16 cellular contexts compared by ENCODE assay signal in the genomic region with DNA sequence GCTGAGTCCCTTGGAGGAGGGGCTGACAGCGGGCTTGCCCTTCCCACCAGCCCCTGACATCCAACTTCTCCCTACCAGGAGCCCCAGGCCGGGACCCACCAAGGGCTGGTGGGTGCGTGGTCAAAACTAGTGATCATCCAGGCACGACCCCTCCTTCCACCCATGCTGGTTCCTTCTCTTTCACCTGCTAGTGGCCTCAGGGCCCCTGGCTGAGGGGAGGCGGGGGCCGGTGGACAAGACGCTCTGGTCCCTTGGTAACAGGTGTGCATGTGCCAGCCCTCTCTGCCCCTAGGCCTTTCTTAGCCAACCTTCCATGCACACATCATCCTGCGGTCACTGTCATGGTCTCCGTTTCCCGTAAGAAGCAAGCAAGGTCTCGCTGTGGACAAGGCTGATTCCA. TPM values are rescaled to one million over a fixed set of nuclear protein-coding genes. Genes with fewer than 3 reads are reported as not detected.
A peak's percentile ranks its signal among the peaks of the same experiment; 100 is the strongest.
DNase-seq lines count a peak whose midpoint lies in the region; ATAC-seq, FAIRE-seq and TF ChIP-seq lines count a peak whose summit lies in the region.
"Had no signal": no experiment of that assay in that cellular context is flagged by ENCODE, and none has a peak within 500 bp of the region (broad histone marks: within the 10 kb centered on the region; RNA-seq: fewer than 3 reads in every experiment).

No MANE protein-coding gene starts in this region.

- POLR2A ChIA-PET in HepG2 (lab: Yijun Ruan, JAX), result interaction anchor here (1.2 to 1.9 kb wide), 2 partner anchors 9 to 12 kb away, joined by 3 to 26 read pairs; a partner anchor contains a TSS
- POLR2A ChIA-PET in A673 (lab: Charles Lee; ENCODE audit: low non-redundant PET), result no interaction called here

- H3K9me3 ChIP-seq in adrenal gland (replicated peaks in 1 of 3) (no peaks in the 10 kb centered on the region), HepG2 (ENCODE audit: low read length) (no peaks in the 10 kb centered on the region), A673 (ENCODE audit: low read depth, low read length, poor library complexity, severe bottlenecking) (no peaks in the 10 kb centered on the region)
- H3K9me3 ChIP-seq: BE2C had no signal

- H3K4me2 ChIP-seq in HepG2 (ENCODE audit: low read depth, low read length), result peak overlapping the region; percentile 84

- 62 to 82% (median 80%) methylated on average over 7 to 11 of the region's 11 CpGs for WGBS in adrenal gland, 4 donors
- 97% methylated on average over 10 of the region's 11 CpGs for WGBS in HepG2 (ENCODE audit: low lambda C conversion rate)

- BruUV-seq in HepG2 (replicated peaks; lab: Mats Ljungman, UMichigan) (no TSS peak), A673 (replicated peaks; lab: Mats Ljungman, UMichigan) (no TSS peak)

- no peak overlapping the region for H3K4me3 ChIP-seq in adrenal gland
- H3K4me3 ChIP-seq in HepG2 (replicated peaks in 1 of 3; ENCODE audit: insufficient read depth in 1 of 3, low read depth in 2 of 3, low read length in 3 of 3), result no peak overlapping the region
- H3K4me3 ChIP-seq in A673 (ENCODE audit: low read depth, low read length, poor library complexity, severe bottlenecking), result no peak overlapping the region

- no peak overlapping the region for H3K27ac Mint-ChIP-seq in endothelial cell (ENCODE audit: unreplicated experiment)
- H3K27ac Mint-ChIP-seq in activated T-cell treated with anti-CD3 and anti-CD28 coated beads, Interleukin-2, amount 50 U/mL, for 72 hours, result no peak overlapping the region
- H3K27ac Mint-ChIP-seq: CD4-positive, alpha-beta T cell had no signal

- H3K79me2 ChIP-seq in HepG2 (ENCODE audit: insufficient read depth, low read length), result no peaks in the 10 kb centered on the region

- H3K4me1 ChIP-seq in adrenal gland (replicated peaks in 1 of 2), result peaks cover 3 to 24% of the 10 kb centered on the region in 2 donors
- peaks cover 49% of the 10 kb centered on the region for H3K4me1 ChIP-seq in HepG2 (ENCODE audit: insufficient read depth, low read length)
- no peaks in the 10 kb centered on the region for H3K4me1 ChIP-seq in A673 (ENCODE audit: insufficient read depth, low read length, poor library complexity, severe bottlenecking)

- no peaks in the 10 kb centered on the region for H4K20me1 ChIP-seq in HepG2 (ENCODE audit: insufficient read depth, low read length)

- H3K27me3 Mint-ChIP-seq in endothelial cell (ENCODE audit: unreplicated experiment), result peaks cover 15% of the 10 kb centered on the region
- no peaks in the 10 kb centered on the region for H3K27me3 Mint-ChIP-seq in activated T-cell treated with anti-CD3 and anti-CD28 coated beads, Interleukin-2, amount 50 U/mL, for 72 hours (ENCODE audit: low read depth)
- H3K27me3 Mint-ChIP-seq: CD4-positive, alpha-beta T cell had no signal

- peaks cover 17% of the 10 kb centered on the region for H3K36me3 Mint-ChIP-seq in endothelial cell (ENCODE audit: low read depth, unreplicated experiment)
- peaks cover 2 to 4% of the 10 kb centered on the region in 2 donors for H3K36me3 Mint-ChIP-seq in activated T-cell treated with anti-CD3 and anti-CD28 coated beads, Interleukin-2, amount 50 U/mL, for 72 hours (ENCODE audit: insufficient read depth in 2 of 2)

- in situ Hi-C loops in HepG2 (cut with HindIII; ENCODE audit: extremely low pct_ligation_motif_present, low pct_unique_long_range_greater_than_20kb), result no loop called here

- no peak for TF ChIP-seq RAD21 in HepG2 (CRISPR knock-in tag; IDR thresholded peaks at IDR 0.05)

- no peak for ATAC-seq in HepG2
- no peak for ATAC-seq in activated T-cell treated with anti-CD3 and anti-CD28 coated beads, Interleukin-2, amount 50 U/mL, for 72 hours (replicated peaks in 1 of 2)

- H3K27me3 ChIP-seq in adrenal gland (no peaks in the 10 kb centered on the region), HepG2 (ENCODE audit: control insufficient read depth in 1 of 2, insufficient read depth in 2 of 2, low read length in 2 of 2) (peaks cover 0 to 16% of the 10 kb centered on the region in 2 experiments; a peak in 2 of 5 replicates), A673 (replicated peaks; ENCODE audit: insufficient read depth, low read depth, low read length, poor library complexity) (no peaks in the 10 kb centered on the region)
- H3K27me3 ChIP-seq: BE2C had no signal

- peaks cover 0 to 25% of the 10 kb centered on the region in 2 donors for H3K36me3 ChIP-seq in adrenal gland (replicated peaks in 1 of 2)
- H3K36me3 ChIP-seq in HepG2 (replicated peaks in 1 of 2; ENCODE audit: control insufficient read depth in 1 of 2, insufficient read depth in 2 of 2, low read length in 2 of 2), result no peaks in the 10 kb centered on the region
- H3K36me3 ChIP-seq in A673 (ENCODE audit: insufficient read depth, low read length, poor library complexity, severe bottlenecking), result peaks cover 5% of the 10 kb centered on the region

- intact Hi-C loops in adrenal gland (cut with DNase I) (no loop called here), HepG2 (cut with micrococcal nuclease; ENCODE audit: unreplicated experiment) (no loop called here), posterior vena cava (cut with DNase I) (loop anchor here in 1 of 2 donors (5.0 kb wide), 1 partner anchor 331 kb away; no protein-coding TSS in a partner anchor), A673 (cut with micrococcal nuclease; ENCODE audit: unreplicated experiment) (no loop called here)

- CTCF ChIA-PET in HepG2 (lab: Yijun Ruan, JAX; ENCODE audit: low intra/inter-chr PET ratio, low total read pairs) (no interaction called here), A673 (lab: Charles Lee) (no interaction called here)

- TF ChIP-seq EP300 in HepG2 (IDR thresholded peaks at IDR 0.05; ENCODE audit: low read depth in 2 of 2, low read length in 2 of 2) (no peak), HepG2 (CRISPR knock-in tag; IDR thresholded peaks at IDR 0.05; ENCODE audit: borderline replicate concordance) (no peak)

- DNase-seq in adrenal gland (no peak), endothelial cell (ENCODE audit: low spot score) (no peak), HepG2 (ENCODE audit: low spot score) (no peak), posterior vena cava (ENCODE audit: low spot score) (peak; percentile 74), A673 (ENCODE audit: low spot score) (no peak), NCI-H1105 treated with DMSO at 0.1 percent for 48 hours (lab: John Stamatoyannopoulos, UW) (no peak)
- no peak for DNase-seq in activated T-cell treated with anti-CD3 and anti-CD28 coated beads, Interleukin-2, amount 50 U/mL, for 72 hours
- DNase-seq: Calu3; CD4-positive, alpha-beta T cell; KG1; NCI-H1436 treated with DMSO at 0.1 percent for 48 hours; NCI-H2029 treated with DMSO at 0.1 percent for 48 hours; NCI-H2171 treated with DMSO at 0.1 percent for 48 hours; NCI-H748 treated with DMSO at 0.1 percent for 48 hours had no signal

- TF ChIP-seq POLR2A in adrenal gland (IDR thresholded peaks at IDR 0.05), result no peak
- TF ChIP-seq POLR2A in HepG2 (IDR thresholded peaks at IDR 0.05; ENCODE audit: insufficient read depth in 1 of 2, low read depth in 2 of 2, low read length in 2 of 2), result no peak

- no peaks in the 10 kb centered on the region for H3K9me3 Mint-ChIP-seq in endothelial cell (ENCODE audit: unreplicated experiment)
- H3K9me3 Mint-ChIP-seq in activated T-cell treated with anti-CD3 and anti-CD28 coated beads, Interleukin-2, amount 50 U/mL, for 72 hours, result no peaks in the 10 kb centered on the region
- H3K9me3 Mint-ChIP-seq: CD4-positive, alpha-beta T cell had no signal

- H3K4me3 Mint-ChIP-seq in endothelial cell (ENCODE audit: unreplicated experiment), result peak overlapping the region; percentile 82
- no peak overlapping the region for H3K4me3 Mint-ChIP-seq in activated T-cell treated with anti-CD3 and anti-CD28 coated beads, Interleukin-2, amount 50 U/mL, for 72 hours

- no peaks in the 10 kb centered on the region for H3K4me1 Mint-ChIP-seq in endothelial cell (ENCODE audit: unreplicated experiment)
- H3K4me1 Mint-ChIP-seq in activated T-cell treated with anti-CD3 and anti-CD28 coated beads, Interleukin-2, amount 50 U/mL, for 72 hours (ENCODE audit: low read depth), result no peaks in the 10 kb centered on the region

- no peak overlapping the region for H2AFZ ChIP-seq in HepG2 (ENCODE audit: low read length)

- H3K9ac ChIP-seq in HepG2 (ENCODE audit: insufficient read depth, low read depth, low read length), result 0 out of 2 replicates have a peak overlapping the region, but pooled peaks have one; percentile 42

- TF ChIP-seq CTCF in adrenal gland (IDR thresholded peaks at IDR 0.05), result no peak
- no peak for TF ChIP-seq CTCF in endothelial cell (IDR thresholded peaks at IDR 0.05; ENCODE audit: unreplicated experiment)
- TF ChIP-seq CTCF in HepG2 (CRISPR knock-in tag; IDR thresholded peaks at IDR 0.05), result no peak
- TF ChIP-seq CTCF in A673 (conservative IDR thresholded peaks at IDR 0.05; ENCODE audit: low read depth, low read length), result no peak

- H3K27ac ChIP-seq in adrenal gland (peak overlapping the region in 3 of 5 donors; percentile 3 to 93 (median 90)), HepG2 (ENCODE audit: extremely low read length, insufficient read depth, low read length) (peak overlapping the region; percentile 40), A673 (ENCODE audit: low read depth, low read length, poor library complexity, severe bottlenecking) (no peak overlapping the region)

- FAIRE-seq in HepG2 (lab: Jason Lieb, UNC), result no peak

RNA-seq across cellular contexts. Expression of a gene that starts 8.4 kb away (rescaled TPM):
- total RNA-seq in adrenal gland, result 10 to 100 TPM in 7 of 8 donors, 1 to 10 TPM in 1; 9.5 to 19.3 (median 14.0) TPM
- polyA plus RNA-seq in adrenal gland, result 10 to 100 TPM in 2 of 3 donors, 1 to 10 TPM in 1; 4.2 to 19.5 (median 10.4) TPM
- total RNA-seq in endothelial cell (ENCODE audit: unreplicated experiment), result 10.1 TPM
- 0.97 and 1.2 TPM in 2 replicates for total RNA-seq in HepG2 (2016; rRNA removed; fragmentation: Illumina TruSeq; extraction: Trizol)
- 0.51 and 0.71 TPM in 2 replicates for total RNA-seq in HepG2 (2016; cell fraction: cytosol; rRNA removed; fragmentation: Illumina TruSeq; extraction: Trizol; ENCODE audit: low read depth)
- 0.78 and 0.92 TPM in 2 replicates for total RNA-seq in HepG2 (2016; cell fraction: insoluble cytoplasmic fraction; rRNA removed; fragmentation: Illumina TruSeq; extraction: Trizol)
- 1.7 and 2.6 TPM in 2 replicates for total RNA-seq in HepG2 (2016; cell fraction: membrane; rRNA removed; fragmentation: Illumina TruSeq; extraction: Trizol)
- 0.78 and 1.0 TPM in 2 replicates for total RNA-seq in HepG2 (2016; cell fraction: nucleus; rRNA removed; fragmentation: Illumina TruSeq; extraction: Trizol)
- 0.59 and 0.77 TPM in 2 replicates for polyA plus RNA-seq in HepG2 (2011; rRNA removed)
- 0.38 and 0.42 TPM in 2 replicates for polyA plus RNA-seq in HepG2 (2011; cell fraction: cytosol; rRNA removed)
- polyA plus RNA-seq in HepG2 (2011; cell fraction: nucleus; rRNA removed), result 1.5 and 1.7 TPM in 2 replicates
- 2.8 and 3.3 TPM in 2 replicates for polyA plus RNA-seq in HepG2 (2012)
- 1.4 and 1.9 TPM in 2 replicates for polyA plus RNA-seq in HepG2 (2016; cell fraction: cytosol; fragmentation: Illumina TruSeq; extraction: Trizol; ENCODE audit: low read depth)
- 2.2 and 3.9 TPM in 2 replicates for polyA plus RNA-seq in HepG2 (2016; cell fraction: insoluble cytoplasmic fraction; fragmentation: Illumina TruSeq; extraction: Trizol; ENCODE audit: low read depth)
- 3.0 and 3.5 TPM in 2 replicates for polyA plus RNA-seq in HepG2 (2016; cell fraction: membrane; fragmentation: Illumina TruSeq; extraction: Trizol; ENCODE audit: low read depth)
- 2.6 and 3.8 TPM in 2 replicates for polyA plus RNA-seq in HepG2 (2016; cell fraction: nucleus; fragmentation: Illumina TruSeq; extraction: Trizol; ENCODE audit: insufficient read depth, low read depth)
- 1.5 and 2.3 TPM in 2 replicates for polyA minus RNA-seq in HepG2 (2011; rRNA and poly(A)+ RNA removed; ENCODE audit: low replicate concordance)
- 2.1 and 2.5 TPM in 2 replicates for polyA minus RNA-seq in HepG2 (2011; cell fraction: cytosol; rRNA and poly(A)+ RNA removed)
- 0.26 and 0.50 TPM in 2 replicates for polyA minus RNA-seq in HepG2 (2011; cell fraction: nucleus; rRNA and poly(A)+ RNA removed)
- 10 to 100 TPM in 1 of 2 donors, 1 to 10 TPM in 1; 8.3 to 10.2 TPM for total RNA-seq in posterior vena cava
- total RNA-seq in activated T-cell treated with anti-CD3 and anti-CD28 coated beads, Interleukin-2, amount 50 U/mL, for 72 hours, result 10 to 100 TPM; 12.2 to 16.3 TPM
- total RNA-seq in A673 (2021), result 16.0 and 16.1 TPM in 2 replicates

RNA-seq across cellular contexts. Expression of a gene that starts 30.8 kb away (rescaled TPM):
- 10 to 100 TPM; 10.1 to 25.5 (median 15.2) TPM for total RNA-seq in adrenal gland
- 10 to 100 TPM in 2 of 3 donors, 1 to 10 TPM in 1; 3.8 to 86.1 (median 33.9) TPM for polyA plus RNA-seq in adrenal gland
- 22.8 TPM for total RNA-seq in endothelial cell (ENCODE audit: unreplicated experiment)
- 6.7 and 10.2 TPM in 2 replicates for total RNA-seq in HepG2 (2016; rRNA removed; fragmentation: Illumina TruSeq; extraction: Trizol)
- total RNA-seq in HepG2 (2016; cell fraction: cytosol; rRNA removed; fragmentation: Illumina TruSeq; extraction: Trizol; ENCODE audit: low read depth), result 5.8 and 5.9 TPM in 2 replicates
- total RNA-seq in HepG2 (2016; cell fraction: insoluble cytoplasmic fraction; rRNA removed; fragmentation: Illumina TruSeq; extraction: Trizol), result 6.7 and 10.6 TPM in 2 replicates
- total RNA-seq in HepG2 (2016; cell fraction: membrane; rRNA removed; fragmentation: Illumina TruSeq; extraction: Trizol), result 12.3 and 12.5 TPM in 2 replicates
- total RNA-seq in HepG2 (2016; cell fraction: nucleus; rRNA removed; fragmentation: Illumina TruSeq; extraction: Trizol), result 5.2 and 5.8 TPM in 2 replicates
- 5.8 and 6.5 TPM in 2 replicates for polyA plus RNA-seq in HepG2 (2011; rRNA removed)
- 5.0 and 9.9 TPM in 2 replicates for polyA plus RNA-seq in HepG2 (2011; cell fraction: cytosol; rRNA removed)
- polyA plus RNA-seq in HepG2 (2011; cell fraction: nucleus; rRNA removed), result 22.3 and 26.1 TPM in 2 replicates
- polyA plus RNA-seq in HepG2 (2012), result 4.5 and 5.5 TPM in 2 replicates
- polyA plus RNA-seq in HepG2 (2016; cell fraction: cytosol; fragmentation: Illumina TruSeq; extraction: Trizol; ENCODE audit: low read depth), result 6.1 and 6.3 TPM in 2 replicates
- polyA plus RNA-seq in HepG2 (2016; cell fraction: insoluble cytoplasmic fraction; fragmentation: Illumina TruSeq; extraction: Trizol; ENCODE audit: low read depth), result 7.6 and 8.3 TPM in 2 replicates
- polyA plus RNA-seq in HepG2 (2016; cell fraction: membrane; fragmentation: Illumina TruSeq; extraction: Trizol; ENCODE audit: low read depth), result 8.5 and 10.4 TPM in 2 replicates
- 13.2 and 13.4 TPM in 2 replicates for polyA plus RNA-seq in HepG2 (2016; cell fraction: nucleus; fragmentation: Illumina TruSeq; extraction: Trizol; ENCODE audit: insufficient read depth, low read depth)
- 4.4 and 7.4 TPM in 2 replicates for polyA minus RNA-seq in HepG2 (2011; rRNA and poly(A)+ RNA removed; ENCODE audit: low replicate concordance)
- 2.8 and 3.6 TPM in 2 replicates for polyA minus RNA-seq in HepG2 (2011; cell fraction: cytosol; rRNA and poly(A)+ RNA removed)
- polyA minus RNA-seq in HepG2 (2011; cell fraction: nucleus; rRNA and poly(A)+ RNA removed), result 1.4 and 2.7 TPM in 2 replicates
- 1 to 10 TPM; 7.6 to 8.3 TPM for total RNA-seq in posterior vena cava
- under 1 TPM; 0.12 to 0.28 TPM for total RNA-seq in activated T-cell treated with anti-CD3 and anti-CD28 coated beads, Interleukin-2, amount 50 U/mL, for 72 hours
- total RNA-seq in A673 (2021), result 16.8 and 19.0 TPM in 2 replicates
- total RNA-seq: CD4-positive, alpha-beta T cell had no signal

RNA-seq across cellular contexts. Expression of a gene that starts 44.1 kb away (rescaled TPM):
- total RNA-seq in adrenal gland, result under 1 TPM in 2 of 8 donors, not detected in 6; 0.15 to 0.50 TPM
- under 1 TPM in 1 of 3 donors, not detected in 2; 0.13 TPM for polyA plus RNA-seq in adrenal gland
- total RNA-seq in endothelial cell (ENCODE audit: unreplicated experiment), result 50.7 TPM
- not detected in 2 replicates for total RNA-seq in HepG2 (2016; rRNA removed; fragmentation: Illumina TruSeq; extraction: Trizol)
- not detected in 2 replicates for total RNA-seq in HepG2 (2016; cell fraction: cytosol; rRNA removed; fragmentation: Illumina TruSeq; extraction: Trizol; ENCODE audit: low read depth)
- 0.06 TPM in 1 of 2 replicates, not detected in the other for total RNA-seq in HepG2 (2016; cell fraction: insoluble cytoplasmic fraction; rRNA removed; fragmentation: Illumina TruSeq; extraction: Trizol)
- total RNA-seq in HepG2 (2016; cell fraction: membrane; rRNA removed; fragmentation: Illumina TruSeq; extraction: Trizol), result not detected in 2 replicates
- 0.16 TPM in 1 of 2 replicates, not detected in the other for total RNA-seq in HepG2 (2016; cell fraction: nucleus; rRNA removed; fragmentation: Illumina TruSeq; extraction: Trizol)
- polyA plus RNA-seq in HepG2 (2011; rRNA removed), result not detected in 2 replicates
- polyA plus RNA-seq in HepG2 (2011; cell fraction: cytosol; rRNA removed), result 0.04 TPM in 1 of 2 replicates, not detected in the other
- polyA plus RNA-seq in HepG2 (2011; cell fraction: nucleus; rRNA removed), result 0.31 and 0.82 TPM in 2 replicates
- 0.11 and 0.17 TPM in 2 replicates for polyA plus RNA-seq in HepG2 (2012)
- polyA plus RNA-seq in HepG2 (2016; cell fraction: cytosol; fragmentation: Illumina TruSeq; extraction: Trizol; ENCODE audit: low read depth), result not detected in 2 replicates
- polyA plus RNA-seq in HepG2 (2016; cell fraction: insoluble cytoplasmic fraction; fragmentation: Illumina TruSeq; extraction: Trizol; ENCODE audit: low read depth), result 0.16 TPM in 1 of 2 replicates, not detected in the other
- polyA plus RNA-seq in HepG2 (2016; cell fraction: membrane; fragmentation: Illumina TruSeq; extraction: Trizol; ENCODE audit: low read depth), result not detected in 2 replicates
- polyA plus RNA-seq in HepG2 (2016; cell fraction: nucleus; fragmentation: Illumina TruSeq; extraction: Trizol; ENCODE audit: insufficient read depth, low read depth), result not detected in 2 replicates
- not detected in 2 replicates for polyA minus RNA-seq in HepG2 (2011; rRNA and poly(A)+ RNA removed; ENCODE audit: low replicate concordance)
- polyA minus RNA-seq in HepG2 (2011; cell fraction: cytosol; rRNA and poly(A)+ RNA removed), result not detected in 2 replicates
- not detected in 2 replicates for polyA minus RNA-seq in HepG2 (2011; cell fraction: nucleus; rRNA and poly(A)+ RNA removed)
- not detected for total RNA-seq in posterior vena cava
- total RNA-seq in activated T-cell treated with anti-CD3 and anti-CD28 coated beads, Interleukin-2, amount 50 U/mL, for 72 hours, result under 1 TPM; 0.28 to 0.48 TPM
- not detected in 2 replicates for total RNA-seq in A673 (2021)
- total RNA-seq: Calu3 had no signal
- polyA plus RNA-seq: AG04450 had no signal

RNA-seq across cellular contexts. Expression of a gene that starts 44.8 kb away (rescaled TPM):
- total RNA-seq in adrenal gland (not detected), endothelial cell (ENCODE audit: unreplicated experiment) (not detected), HepG2 (2016; rRNA removed; fragmentation: Illumina TruSeq; extraction: Trizol) (not detected in 2 replicates), posterior vena cava (not detected), A673 (2021) (not detected in 2 replicates)
- polyA plus RNA-seq in adrenal gland (not detected), HepG2 (2011; rRNA removed) (0.90 and 0.97 TPM in 2 replicates)
- not detected in 2 replicates for total RNA-seq in HepG2 (2016; cell fraction: cytosol; rRNA removed; fragmentation: Illumina TruSeq; extraction: Trizol; ENCODE audit: low read depth)
- total RNA-seq in HepG2 (2016; cell fraction: insoluble cytoplasmic fraction; rRNA removed; fragmentation: Illumina TruSeq; extraction: Trizol), result 0.15 TPM in 1 of 2 replicates, not detected in the other
- not detected in 2 replicates for total RNA-seq in HepG2 (2016; cell fraction: membrane; rRNA removed; fragmentation: Illumina TruSeq; extraction: Trizol)
- not detected in 2 replicates for total RNA-seq in HepG2 (2016; cell fraction: nucleus; rRNA removed; fragmentation: Illumina TruSeq; extraction: Trizol)
- polyA plus RNA-seq in HepG2 (2011; cell fraction: cytosol; rRNA removed), result 0.94 and 1.1 TPM in 2 replicates
- 0.88 and 1.3 TPM in 2 replicates for polyA plus RNA-seq in HepG2 (2011; cell fraction: nucleus; rRNA removed)
- polyA plus RNA-seq in HepG2 (2012), result 0.25 and 0.40 TPM in 2 replicates
- not detected in 2 replicates for polyA plus RNA-seq in HepG2 (2016; cell fraction: cytosol; fragmentation: Illumina TruSeq; extraction: Trizol; ENCODE audit: low read depth)
- not detected in 2 replicates for polyA plus RNA-seq in HepG2 (2016; cell fraction: insoluble cytoplasmic fraction; fragmentation: Illumina TruSeq; extraction: Trizol; ENCODE audit: low read depth)
- not detected in 2 replicates for polyA plus RNA-seq in HepG2 (2016; cell fraction: membrane; fragmentation: Illumina TruSeq; extraction: Trizol; ENCODE audit: low read depth)
- polyA plus RNA-seq in HepG2 (2016; cell fraction: nucleus; fragmentation: Illumina TruSeq; extraction: Trizol; ENCODE audit: insufficient read depth, low read depth), result 0.53 TPM in 1 of 2 replicates, not detected in the other
- polyA minus RNA-seq in HepG2 (2011; rRNA and poly(A)+ RNA removed; ENCODE audit: low replicate concordance), result 4.7 and 5.0 TPM in 2 replicates
- polyA minus RNA-seq in HepG2 (2011; cell fraction: cytosol; rRNA and poly(A)+ RNA removed), result 0.69 TPM in 1 of 2 replicates, not detected in the other
- 0.64 TPM in 1 of 2 replicates, not detected in the other for polyA minus RNA-seq in HepG2 (2011; cell fraction: nucleus; rRNA and poly(A)+ RNA removed)
- under 1 TPM in 1 of 2 donors, not detected in 1; 0.35 TPM for total RNA-seq in activated T-cell treated with anti-CD3 and anti-CD28 coated beads, Interleukin-2, amount 50 U/mL, for 72 hours
- total RNA-seq: CD4-positive, alpha-beta T cell had no signal

Comparison
In these comparisons a context has a peak if more than half of its experiments do, and no peak if none do; other contexts are left out.
1. RNA of a gene that starts 44.1 kb away (total RNA-seq): 50.7 TPM in endothelial cell (single experiment); 0.28 to 0.48 TPM in activated T-cell treated with anti-CD3 and anti-CD28 coated beads, Interleukin-2, amount 50 U/mL, for 72 hours, 0.06 to 0.16 TPM in HepG2, not detected in A673, not detected in posterior vena cava and 0.15 to 0.50 TPM in adrenal gland; every median in the first group is over 10 times any median in the second.